ENCODE assay signal across 8 cellular contexts in genomic region chr17:80544655-80545498, GRCh38. TPM values are rescaled to one million over a fixed set of nuclear protein-coding genes. Genes with fewer than 3 reads are reported as not detected.
DNase-seq lines count a peak whose midpoint lies in the region; ATAC-seq, FAIRE-seq and TF ChIP-seq lines count a peak whose summit lies in the region.

RPTOR (plus strand) TSS chr17:80544838; CDS start chr17:80545630, 792 bp downstream.

- no peaks in the 10 kb centered on the region for H3K36me3 Mint-ChIP-seq in WTC11

- peak within 1 kb of the TSS; percentile 98 for H3K27ac Mint-ChIP-seq in WTC11

- H3K4me1 Mint-ChIP-seq in WTC11 = peaks cover 15% of the 10 kb centered on the region

- H3K4me3 Mint-ChIP-seq in WTC11 = peak within 1 kb of the TSS; percentile 95

- H3K36me3 ChIP-seq in bronchial epithelial cell (ENCODE audit: control insufficient read depth, insufficient read depth, low read length) = no peaks in the 10 kb centered on the region

- CTCF ChIA-PET in WTC11 (lab: Charles Lee) = interaction anchor here (0.6 to 1.9 kb wide), 4 partner anchors 31 to 150 kb away, joined by 3 to 8 read pairs (median 3); no protein-coding TSS in a partner anchor

- H3K27me3 Mint-ChIP-seq in WTC11 (ENCODE audit: low read depth) = peaks cover 13% of the 10 kb centered on the region

- peak; percentile 73 for ATAC-seq in HG02981 (IDR thresholded peaks at IDR 0.05; ENCODE audit: unreplicated experiment)
- peak; percentile 91 for ATAC-seq in WTC11
- no peak for ATAC-seq in HG02884 (IDR thresholded peaks at IDR 0.05; ENCODE audit: unreplicated experiment)

- no peak for FAIRE-seq in bronchial epithelial cell (lab: Jason Lieb, UNC)

- H3K9me3 Mint-ChIP-seq in WTC11 = no peaks in the 10 kb centered on the region

- H3K27ac ChIP-seq in skin epidermis = peak within 1 kb of the TSS; percentile 62 to 91 (median 88)

- TF ChIP-seq CTCF in WTC11 (IDR thresholded peaks at IDR 0.05) (no peak), bronchial epithelial cell (IDR thresholded peaks at IDR 0.05; ENCODE audit: insufficient read depth, low read length, severe bottlenecking) (no peak)

- POLR2A ChIA-PET in WTC11 (lab: Charles Lee) = no interaction called here

- H3K4me3 ChIP-seq in bronchial epithelial cell (ENCODE audit: low read depth, low read length) (peak within 1 kb of the TSS; percentile 91), skin epidermis (peak within 1 kb of the TSS; percentile 80 to 98 (median 92))

- H3K27me3 ChIP-seq in bronchial epithelial cell (ENCODE audit: control insufficient read depth, insufficient read depth, low read length) = no peaks in the 10 kb centered on the region

- peak; percentile 64 for DNase-seq in GM04503 (ENCODE audit: low read depth)
- DNase-seq in NCI-H2227 treated with DMSO at 0.1 percent for 48 hours (lab: John Stamatoyannopoulos, UW) = peak; percentile 93
- peak; percentile 88 for DNase-seq in WTC11 (ENCODE audit: low spot score)
- peak; percentile 77 for DNase-seq in bronchial epithelial cell (ENCODE audit: low read depth)
- peak; percentile 96 for DNase-seq in iPS-NIHi11 (ENCODE audit: low spot score)

TF ChIP-seq in WTC11, 78 proteins besides CTCF, POLR2A, EP300 and RAD21 (continues in another document):
- TF ChIP-seq ZBTB21 (CRISPR knock-in tag; IDR thresholded peaks at IDR 0.05; ENCODE audit: borderline replicate concordance) (no peak), EMX1 (CRISPR knock-in tag; IDR thresholded peaks at IDR 0.05) (no peak), SMAD3 (CRISPR knock-in tag; IDR thresholded peaks at IDR 0.05; ENCODE audit: borderline replicate concordance) (no peak), ERG (CRISPR knock-in tag; IDR thresholded peaks at IDR 0.05) (no peak), AR (CRISPR knock-in tag; IDR thresholded peaks at IDR 0.05) (no peak), ARID4B (CRISPR knock-in tag; IDR thresholded peaks at IDR 0.05; ENCODE audit: borderline replicate concordance) (0 out of 2 replicates have a peak, but pooled peaks have one; percentile 80), ZMAT4 (CRISPR knock-in tag; IDR thresholded peaks at IDR 0.05) (no peak), ZNF396 (CRISPR knock-in tag; IDR thresholded peaks at IDR 0.05; ENCODE audit: borderline replicate concordance) (no peak), NFATC4 (CRISPR knock-in tag; IDR thresholded peaks at IDR 0.05) (no peak), E2F4 (CRISPR knock-in tag; IDR thresholded peaks at IDR 0.05; ENCODE audit: borderline replicate concordance, low read depth) (peak; percentile 82), USF1 (CRISPR knock-in tag; IDR thresholded peaks at IDR 0.05) (no peak), ATF1 (CRISPR knock-in tag; IDR thresholded peaks at IDR 0.05) (no peak), IRF1 (CRISPR knock-in tag; IDR thresholded peaks at IDR 0.05) (0 out of 2 replicates have a peak, but pooled peaks have one; percentile 43), FOXP1 (CRISPR knock-in tag; IDR thresholded peaks at IDR 0.05; ENCODE audit: borderline replicate concordance) (peak; percentile 71), ZNF416 (CRISPR knock-in tag; IDR thresholded peaks at IDR 0.05) (no peak), OVOL2 (CRISPR knock-in tag; IDR thresholded peaks at IDR 0.05; ENCODE audit: borderline replicate concordance) (no peak), ZNF138 (CRISPR knock-in tag; conservative IDR thresholded peaks at IDR 0.05) (no peak)

RNA-seq across cellular contexts. Expression of gene RPTOR, which starts in this region (rescaled TPM):
- total RNA-seq in WTC11 (2021) = 35.6 to 41.0 TPM (median 36.8 TPM) in 3 replicates
- 14.0 and 17.5 TPM in 2 replicates for total RNA-seq in bronchial epithelial cell
